ENCODE assay signal across 10 cellular contexts in genomic region chr19:7757358-7757757, GRCh38. TPM values are rescaled to one million over a fixed set of nuclear protein-coding genes. Genes with fewer than 3 reads are reported as not detected.
"Had no signal": no experiment of that assay in that cellular context is flagged by ENCODE, and none has a peak within 500 bp of the region (broad histone marks: within the 10 kb centered on the region; RNA-seq: fewer than 3 reads in every experiment).

No MANE protein-coding gene starts in this region.

- H2AFZ ChIP-seq: GM23248 had no signal

- DNase-seq: GM23248, GOT3, H7, KG1 had no signal

- FAIRE-seq: HepG2 had no signal

- H3K36me3 ChIP-seq: HAP-1 had no signal

- H3K4me1 ChIP-seq: HAP-1 had no signal

- H3K27ac ChIP-seq: GM23248 had no signal

- H3K9ac ChIP-seq: GM23248 had no signal

- ATAC-seq: HCT116, HepG2 had no signal

- H3K4me3 ChIP-seq: GM23248, HAP-1 had no signal

RNA-seq across cellular contexts. Expression of gene CLEC4M, which starts 5.7 kb away (rescaled TPM):
- total RNA-seq: GM23248, H4, H7, HepG2, HT1080 had no signal
- polyA plus RNA-seq: GM23248, HepG2, IgD-negative memory B cell had no signal

RNA-seq across cellular contexts. Expression of gene CD209, which starts 10.0 kb away (rescaled TPM):
- total RNA-seq: GM23248, H7, HepG2, HT1080 had no signal
- polyA plus RNA-seq: GM23248, HepG2, IgD-negative memory B cell had no signal

RNA-seq across cellular contexts. Expression of gene CLEC4G, which starts 25.4 kb away (rescaled TPM):
- total RNA-seq: GM23248, H4, H7, HepG2, HT1080 had no signal
- polyA plus RNA-seq: GM23248, HepG2 had no signal

RNA-seq across cellular contexts. Expression of gene FCER2, which starts 55.4 kb away (rescaled TPM):
- total RNA-seq: GM23248, H4, H7, HepG2, HT1080 had no signal
- polyA plus RNA-seq: GM23248, HepG2 had no signal
